Comparison of ENCODE assay signal across 22 cellular contexts in the genomic region with DNA sequence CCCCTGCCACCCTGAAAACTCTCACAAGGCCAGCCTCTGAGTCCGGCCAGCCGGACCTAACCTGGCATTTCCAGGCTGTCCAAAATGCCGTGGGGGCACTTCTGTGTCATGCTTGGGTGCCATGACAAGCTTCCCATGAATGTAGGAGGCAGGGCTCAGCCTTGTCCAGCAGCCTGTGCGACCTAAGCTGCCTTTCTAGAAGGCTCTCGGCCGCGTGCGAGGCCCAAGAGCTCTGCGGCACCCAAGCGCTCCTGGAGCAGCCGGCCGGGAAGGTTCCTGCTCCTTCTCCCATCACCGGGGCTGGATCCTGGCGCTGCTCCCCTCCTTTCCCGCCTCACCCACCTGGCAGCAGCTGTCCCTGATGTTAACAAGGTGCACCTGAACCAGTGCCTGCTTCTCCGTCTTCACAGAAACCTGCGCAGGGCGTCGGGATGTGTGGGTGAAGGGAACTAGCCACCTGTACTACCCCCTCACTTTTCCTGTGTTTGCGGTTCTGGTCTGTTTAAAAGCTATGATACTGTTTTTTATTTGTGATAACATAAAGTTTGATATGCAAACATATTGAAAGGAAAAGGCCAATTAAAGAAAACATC.
"Had no signal": no experiment of that assay in that cellular context is flagged by ENCODE, and none has a peak within 500 bp of the region (broad histone marks: within the 10 kb centered on the region; RNA-seq: fewer than 3 reads in every experiment).

No MANE protein-coding gene starts in this region.

- H3K4me1 ChIP-seq: upper lobe of right lung had no signal

- H3K9me3 Mint-ChIP-seq: activated naive CD8-positive, alpha-beta T cell treated with anti-CD3 and anti-CD28 coated beads, Interleukin-2, amount 10 ng/mL, durations not matched to agents 7 days and 5 days; activated T-cell treated with anti-CD3 and anti-CD28 coated beads, Interleukin-2, amount 50 U/mL, for 24 hours; activated T-helper 2 cell treated with anti-CD3 and anti-CD28 coated beads, Interferon-gamma antibody, Interleukin-2, Interleukin-4, amounts not matched to agents 10 μg/mL and 5 μg/mL and 100 μg/mL, durations not matched to agents 14 hours and 24 hours and 36 hours had no signal

- H3K27me3 Mint-ChIP-seq: activated CD4-positive, alpha-beta T cell treated with anti-CD3 and anti-CD28 coated beads, Interleukin-2, amount 10 ng/mL, durations not matched to agents 7 days and 5 days; activated naive CD8-positive, alpha-beta T cell treated with anti-CD3 and anti-CD28 coated beads, Interleukin-2, amount 10 ng/mL, durations not matched to agents 7 days and 5 days; activated T-cell treated with anti-CD3 and anti-CD28 coated beads, Interleukin-2, amount 50 U/mL, for 24 hours; naive thymus-derived CD4-positive, alpha-beta T cell; stimulated activated naive CD8-positive, alpha-beta T cell treated with anti-CD3 and anti-CD28 coated beads, Interleukin-15, amount 100 ng/mL, for 72 hours had no signal

- H3K4me2 ChIP-seq: SK-N-SH had no signal

- DNase-seq: activated CD4-positive, alpha-beta T cell treated with anti-CD3 and anti-CD28 coated beads, Interleukin-2, amount 10 ng/mL, durations not matched to agents 7 days and 5 days; activated CD8-positive, alpha-beta T cell treated with anti-CD3 and anti-CD28 coated beads, Interleukin-2, amount 10 ng/mL, durations not matched to agents 7 days and 5 days; activated naive CD4-positive, alpha-beta T cell treated with Interleukin-2 at 50 U/mL for 16 hours; activated naive CD8-positive, alpha-beta T cell treated with anti-CD3 and anti-CD28 coated beads, Interleukin-2, amount 10 ng/mL, durations not matched to agents 7 days and 5 days; activated T-cell treated with anti-CD3 and anti-CD28 coated beads, Interleukin-2, amount 50 U/mL, for 24 hours; body of pancreas; central memory CD4-positive, alpha-beta T cell; dorsolateral prefrontal cortex; kidney glomerular epithelial cell; mesenchymal stem cell; naive thymus-derived CD4-positive, alpha-beta T cell; nucleus accumbens; posterior cingulate gyrus; SK-N-SH; stimulated activated CD4-positive, alpha-beta T cell treated with anti-CD3 and anti-CD28 coated beads, Interleukin-15, amount 100 ng/mL, for 24 hours; stimulated activated CD4-positive, alpha-beta T cell treated with anti-CD3 and anti-CD28 coated beads, Interleukin-2, amount 100 ng/mL, for 48 hours; stimulated activated naive CD8-positive, alpha-beta T cell treated with anti-CD3 and anti-CD28 coated beads, Interleukin-15, amount 100 ng/mL, for 72 hours; T-helper 1 cell; T-helper 9 cell; testis; upper lobe of right lung had no signal

- H3K4me3 ChIP-seq: body of pancreas, testis, upper lobe of right lung had no signal

- H3K4me3 Mint-ChIP-seq: activated CD4-positive, alpha-beta T cell treated with anti-CD3 and anti-CD28 coated beads, Interleukin-2, amount 10 ng/mL, durations not matched to agents 7 days and 5 days; activated CD8-positive, alpha-beta T cell treated with anti-CD3 and anti-CD28 coated beads, Interleukin-2, amount 10 ng/mL, durations not matched to agents 7 days and 5 days; activated naive CD8-positive, alpha-beta T cell treated with anti-CD3 and anti-CD28 coated beads, Interleukin-2, amount 10 ng/mL, durations not matched to agents 7 days and 5 days; activated T-cell treated with anti-CD3 and anti-CD28 coated beads, Interleukin-2, amount 50 U/mL, for 24 hours; naive thymus-derived CD4-positive, alpha-beta T cell; stimulated activated naive CD8-positive, alpha-beta T cell treated with anti-CD3 and anti-CD28 coated beads, Interleukin-15, amount 100 ng/mL, for 72 hours had no signal

- H3K9ac ChIP-seq: SK-N-SH had no signal

- H3K27me3 ChIP-seq: body of pancreas, dorsolateral prefrontal cortex, testis, upper lobe of right lung had no signal

- H3K27ac Mint-ChIP-seq: activated CD4-positive, alpha-beta T cell treated with anti-CD3 and anti-CD28 coated beads, Interleukin-2, amount 10 ng/mL, durations not matched to agents 7 days and 5 days; activated CD8-positive, alpha-beta T cell treated with anti-CD3 and anti-CD28 coated beads, Interleukin-2, amount 10 ng/mL, durations not matched to agents 7 days and 5 days; activated naive CD8-positive, alpha-beta T cell treated with anti-CD3 and anti-CD28 coated beads, Interleukin-2, amount 10 ng/mL, durations not matched to agents 7 days and 5 days; activated T-cell treated with anti-CD3 and anti-CD28 coated beads, Interleukin-2, amount 50 U/mL, for 24 hours; activated T-helper 2 cell treated with anti-CD3 and anti-CD28 coated beads, Interferon-gamma antibody, Interleukin-2, Interleukin-4, amounts not matched to agents 10 μg/mL and 5 μg/mL and 100 μg/mL, durations not matched to agents 14 hours and 24 hours and 36 hours; naive thymus-derived CD4-positive, alpha-beta T cell had no signal

- H3K9me3 ChIP-seq: body of pancreas, SK-N-SH, testis, upper lobe of right lung had no signal

- ATAC-seq: activated CD8-positive, alpha-beta T cell treated with anti-CD3 and anti-CD28 coated beads, Interleukin-2, amount 10 ng/mL, durations not matched to agents 7 days and 5 days; body of pancreas; naive thymus-derived CD4-positive, alpha-beta T cell; stimulated activated naive CD8-positive, alpha-beta T cell treated with anti-CD3 and anti-CD28 coated beads, Interleukin-15, amount 100 ng/mL, for 72 hours; upper lobe of right lung had no signal

- H3K27ac ChIP-seq: body of pancreas, testis, upper lobe of right lung had no signal
